ENCODE assay signal across 10 cellular contexts in genomic region chr3:182212479-182213076, GRCh38.
A peak's percentile ranks its signal among the peaks of the same experiment; 100 is the strongest.
DNase-seq lines count a peak whose midpoint lies in the region; ATAC-seq and TF ChIP-seq lines count a peak whose summit lies in the region.
"Had no signal": no experiment of that assay in that cellular context is flagged by ENCODE, and none has a peak within 500 bp of the region (broad histone marks: within the 10 kb centered on the region; RNA-seq: fewer than 3 reads in every experiment).

No MANE protein-coding gene starts in this region.

- H4K20me1 ChIP-seq in OCI-LY7 (ENCODE audit: insufficient read depth, low read length), result no peaks in the 10 kb centered on the region

- H3K27me3 Mint-ChIP-seq in activated CD4-positive, alpha-beta memory T cell treated with anti-CD3 and anti-CD28 coated beads for 36 hours, result no peaks in the 10 kb centered on the region

- no peak overlapping the region for H3K4me3 Mint-ChIP-seq in activated CD4-positive, alpha-beta memory T cell treated with anti-CD3 and anti-CD28 coated beads for 36 hours

- CTCF ChIA-PET in OCI-LY7 (lab: Charles Lee; ENCODE audit: unreplicated experiment), result no interaction called here
- CTCF ChIA-PET in activated CD4-positive, alpha-beta memory T cell treated with anti-CD3 and anti-CD28 coated beads for 36 hours (lab: Charles Lee), result no interaction called here

- H3K36me3 ChIP-seq in OCI-LY7 (ENCODE audit: insufficient read depth, low read length), result no peaks in the 10 kb centered on the region

- no peak overlapping the region for H3K27ac Mint-ChIP-seq in activated CD4-positive, alpha-beta memory T cell treated with anti-CD3 and anti-CD28 coated beads for 36 hours

- no peak for TF ChIP-seq CTCF in OCI-LY7 (conservative IDR thresholded peaks at IDR 0.05; ENCODE audit: low read length)

- POLR2A ChIA-PET in OCI-LY7 (lab: Charles Lee), result interaction anchor here (0.6 to 1.3 kb wide), 3 partner anchors 32 to 297 kb away, joined by 3 read pairs; no protein-coding TSS in a partner anchor
- POLR2A ChIA-PET in activated CD4-positive, alpha-beta memory T cell treated with anti-CD3 and anti-CD28 coated beads for 36 hours (lab: Charles Lee), result no interaction called here

- H2AFZ ChIP-seq in OCI-LY7 (ENCODE audit: low read length), result no peak overlapping the region

- H3K9me3 ChIP-seq in OCI-LY7 (ENCODE audit: low read length), result no peaks in the 10 kb centered on the region

- no peaks in the 10 kb centered on the region for H3K9me3 Mint-ChIP-seq in activated CD4-positive, alpha-beta memory T cell treated with anti-CD3 and anti-CD28 coated beads for 36 hours

- H3K4me2 ChIP-seq in OCI-LY7 (ENCODE audit: low read length), result no peak overlapping the region

- no peaks in the 10 kb centered on the region for H3K4me1 Mint-ChIP-seq in activated CD4-positive, alpha-beta memory T cell treated with anti-CD3 and anti-CD28 coated beads for 36 hours (ENCODE audit: low read depth)

- no TSS peak for BruUV-seq in OCI-LY7 (replicated peaks; lab: Mats Ljungman, UMichigan)

- H3K27ac ChIP-seq in epithelial cell of prostate (peak overlapping the region; percentile 59), OCI-LY7 (ENCODE audit: low read depth, low read length, poor library complexity, severe bottlenecking) (no peak overlapping the region)
- H3K27ac ChIP-seq: skin epidermis had no signal

- intact Hi-C loops in OCI-LY7 (cut with micrococcal nuclease; ENCODE audit: unreplicated experiment), result no loop called here
- intact Hi-C loops in activated CD4-positive, alpha-beta memory T cell treated with anti-CD3 and anti-CD28 coated beads for 36 hours (cut with micrococcal nuclease), result no loop called here

- H3K9me2 ChIP-seq in OCI-LY7 (ENCODE audit: insufficient read depth, low read length), result no peaks in the 10 kb centered on the region

- no peaks in the 10 kb centered on the region for H3K4me1 ChIP-seq in OCI-LY7 (ENCODE audit: insufficient read depth, low read length, poor library complexity, severe bottlenecking)

- DNase-seq in HT-29 (ENCODE audit: low spot score), result peak; percentile 97
- peak; percentile 59 to 75 for DNase-seq in NCI-H526 (lab: John Stamatoyannopoulos, UW)
- peak; percentile 96 for DNase-seq in epithelial cell of prostate (ENCODE audit: low read depth, low spot score)
- peak; percentile 3 for DNase-seq in pulmonary artery endothelial cell (ENCODE audit: low read depth, low spot score)
- no peak for DNase-seq in OCI-LY7 (ENCODE audit: low spot score)
- DNase-seq in stimulated activated naive CD8-positive, alpha-beta T cell treated with anti-CD3 and anti-CD28 coated beads, Interleukin-15, Interleukin-2, amounts not matched to agents 100 U/mL and 50 U/mL, for 24 hours, result no peak
- DNase-seq in activated CD4-positive, alpha-beta memory T cell treated with anti-CD3 and anti-CD28 coated beads for 36 hours, result no peak
- DNase-seq in activated CD4-positive, alpha-beta T cell treated with anti-CD3 and anti-CD28 coated beads, Interleukin-2, amount 50 U/mL, for 4 hours, result no peak
- DNase-seq: OCI-M1 had no signal

- no peaks in the 10 kb centered on the region for H3K79me2 ChIP-seq in OCI-LY7 (ENCODE audit: insufficient read depth, low read depth, low read length)

- H3K36me3 Mint-ChIP-seq in activated CD4-positive, alpha-beta memory T cell treated with anti-CD3 and anti-CD28 coated beads for 36 hours, result no peaks in the 10 kb centered on the region

- no peak overlapping the region for H3K4me3 ChIP-seq in OCI-LY7 (ENCODE audit: low read depth, low read length, poor library complexity, severe bottlenecking)
- H3K4me3 ChIP-seq: skin epidermis had no signal

- ATAC-seq in stimulated activated naive CD8-positive, alpha-beta T cell treated with anti-CD3 and anti-CD28 coated beads, Interleukin-15, Interleukin-2, amounts not matched to agents 100 U/mL and 50 U/mL, for 24 hours, result no peak

Comparison
In these comparisons a context has a peak if more than half of its experiments do, and no peak if none do; other contexts are left out.
1. DNase-seq: peak in HT-29 (single experiment), NCI-H526 (2 of 2), epithelial cell of prostate (single experiment) and pulmonary artery endothelial cell (single experiment); none in OCI-LY7 (single experiment), stimulated activated naive CD8-positive, alpha-beta T cell treated with anti-CD3 and anti-CD28 coated beads, Interleukin-15, Interleukin-2, amounts not matched to agents 100 U/mL and 50 U/mL, for 24 hours (single experiment), activated CD4-positive, alpha-beta memory T cell treated with anti-CD3 and anti-CD28 coated beads for 36 hours (single experiment) and activated CD4-positive, alpha-beta T cell treated with anti-CD3 and anti-CD28 coated beads, Interleukin-2, amount 50 U/mL, for 4 hours (0 of 2).